In the genomic region with DNA sequence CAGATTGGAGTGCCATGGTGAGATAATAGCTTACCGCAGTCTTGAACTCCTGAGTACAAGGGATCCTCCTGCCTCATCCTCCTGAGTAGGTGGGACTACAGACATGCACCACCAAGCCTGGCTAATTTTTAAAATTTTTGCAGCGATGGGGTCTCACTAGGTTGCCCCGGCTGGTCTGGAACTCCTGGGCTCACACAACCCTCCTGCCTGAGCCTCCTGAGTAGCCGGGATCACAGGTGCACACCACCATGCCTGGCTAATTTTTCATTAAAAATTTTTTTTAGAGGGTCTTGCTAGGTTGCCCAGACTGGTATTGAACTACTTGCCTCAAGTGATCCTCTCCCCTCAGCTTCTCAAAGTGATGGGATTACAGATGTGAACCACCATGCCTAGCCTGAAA, we compare ENCODE assay signal across 18 cellular contexts. TPM values are rescaled to one million over a fixed set of nuclear protein-coding genes. Genes with fewer than 3 reads are reported as not detected.
DNase-seq lines count a peak whose midpoint lies in the region; ATAC-seq and TF ChIP-seq lines count a peak whose summit lies in the region.
"Had no signal": no experiment of that assay in that cellular context is flagged by ENCODE, and none has a peak within 500 bp of the region (broad histone marks: within the 10 kb centered on the region; RNA-seq: fewer than 3 reads in every experiment).

No MANE protein-coding gene starts in this region.

- no TSS peak for BruUV-seq in PC-3 (replicated peaks; lab: Mats Ljungman, UMichigan)

- H3K9me3 Mint-ChIP-seq in brain (no peaks in the 10 kb centered on the region), neural progenitor cell (no peaks in the 10 kb centered on the region)
- H3K9me3 Mint-ChIP-seq: H9 had no signal

- CTCF ChIA-PET in PC-3 (lab: Charles Lee) = interaction anchor here (0.7 kb wide), 1 partner anchor 16 kb away, joined by 3 read pairs; no protein-coding TSS in a partner anchor

- DNase-seq in PC-3 = no peak
- DNase-seq in neural progenitor cell (ENCODE audit: low spot score) = no peak
- no peak for DNase-seq in NCI-H1048 (lab: John Stamatoyannopoulos, UW)
- no peak for DNase-seq in SHP77 (lab: John Stamatoyannopoulos, UW)
- DNase-seq: CD4-positive, CD25-positive, alpha-beta regulatory T cell; DMS153; H9; NCI-H1105 treated with DMSO at 0.1 percent for 48 hours; NCI-H1694; NCI-H2107; NCI-H2227 treated with DMSO at 0.1 percent for 48 hours; NCI-H510A treated with DMSO at 0.1 percent for 48 hours; NCI-H82; Right ventricle myocardium superior had no signal

- H3F3A ChIP-seq in PC-3 (ENCODE audit: low read length, unreplicated experiment) = no peaks in the 10 kb centered on the region
- no peaks in the 10 kb centered on the region for H3F3A ChIP-seq in neural progenitor cell (ENCODE audit: low read depth)

- no peaks in the 10 kb centered on the region for H3K9me2 ChIP-seq in PC-3 (replicated peaks; ENCODE audit: low read length)

- H3K27ac ChIP-seq in PC-3 (ENCODE audit: low read length) (peak overlapping the region; percentile 83), neural progenitor cell (no peak overlapping the region)
- H3K27ac ChIP-seq: SK-N-MC had no signal

- H3K27ac Mint-ChIP-seq in brain = peak overlapping the region in 3 of 5 experiments; percentile 71 to 97 (median 91)
- H3K27ac Mint-ChIP-seq in neural progenitor cell = no peak overlapping the region
- H3K27ac Mint-ChIP-seq: CD4-positive, CD25-positive, alpha-beta regulatory T cell had no signal

- H3K36me3 Mint-ChIP-seq in brain (no peaks in the 10 kb centered on the region), neural progenitor cell (no peaks in the 10 kb centered on the region)
- H3K36me3 Mint-ChIP-seq: CD4-positive, CD25-positive, alpha-beta regulatory T cell had no signal

- H3K4me2 ChIP-seq in PC-3 (ENCODE audit: low read length) = peak overlapping the region; percentile 80
- H3K4me2 ChIP-seq in neural progenitor cell = no peak overlapping the region

- intact Hi-C loops in PC-3 (cut with micrococcal nuclease) = loop anchor here (1.0 to 10.0 kb wide), 4 partner anchors 31 to 789 kb away; partner anchors contain the start of gene NAPG

- H2AFZ ChIP-seq in PC-3 (ENCODE audit: low read length) (no peak overlapping the region), neural progenitor cell (replicated peaks) (no peak overlapping the region)

- ATAC-seq in PC-3 (no peak), HG02623 (IDR thresholded peaks at IDR 0.05; ENCODE audit: unreplicated experiment) (no peak), HG02610 (IDR thresholded peaks at IDR 0.05; ENCODE audit: unreplicated experiment) (no peak)

- no peaks in the 10 kb centered on the region for H4K20me1 ChIP-seq in PC-3 (ENCODE audit: low read length)
- no peaks in the 10 kb centered on the region for H4K20me1 ChIP-seq in neural progenitor cell (ENCODE audit: low read depth)

- H3K27me3 ChIP-seq in PC-3 (ENCODE audit: low read length) (no peaks in the 10 kb centered on the region), neural progenitor cell (no peaks in the 10 kb centered on the region)

- H3K9ac ChIP-seq in PC-3 (ENCODE audit: low read length) (peak overlapping the region; percentile 52; the same call in 1 of the 2 replicates), neural progenitor cell (no peak overlapping the region)

- H3K27me3 Mint-ChIP-seq in brain (no peaks in the 10 kb centered on the region), neural progenitor cell (ENCODE audit: insufficient read depth, low read depth) (peaks cover 3% of the 10 kb centered on the region)

- TF ChIP-seq CTCF in PC-3 (conservative IDR thresholded peaks at IDR 0.05; ENCODE audit: low read depth, low read length) (no peak), brain (conservative IDR thresholded peaks at IDR 0.05) (no peak), neural progenitor cell (IDR thresholded peaks at IDR 0.05) (no peak)

- POLR2A ChIA-PET in PC-3 (lab: Charles Lee; ENCODE audit: unreplicated experiment) = no interaction called here

- H3K79me2 ChIP-seq in PC-3 (ENCODE audit: low read length) (no peaks in the 10 kb centered on the region), neural progenitor cell (ENCODE audit: low read depth) (no peaks in the 10 kb centered on the region)

- H3K4me1 Mint-ChIP-seq in brain (peaks cover 80% of the 10 kb centered on the region), neural progenitor cell (peaks cover 40% of the 10 kb centered on the region)
- H3K4me1 Mint-ChIP-seq: CD4-positive, CD25-positive, alpha-beta regulatory T cell had no signal

- H3K4me3 ChIP-seq in PC-3 (ENCODE audit: low read length) (no peak overlapping the region), neural progenitor cell (no peak overlapping the region)
- H3K4me3 ChIP-seq: SK-N-MC had no signal

- no peaks in the 10 kb centered on the region for H3K36me3 ChIP-seq in PC-3 (ENCODE audit: low read depth, low read length)
- H3K36me3 ChIP-seq in neural progenitor cell = no peaks in the 10 kb centered on the region

- H3K9me3 ChIP-seq in PC-3 (ENCODE audit: low read length) (no peaks in the 10 kb centered on the region), neural progenitor cell (ENCODE audit: low read depth) (no peaks in the 10 kb centered on the region)

- H3K4me3 Mint-ChIP-seq in brain = peak overlapping the region in 1 of 5 experiments; percentile 69
- H3K4me3 Mint-ChIP-seq in neural progenitor cell = peak overlapping the region; percentile 50
- H3K4me3 Mint-ChIP-seq: CD4-positive, CD25-positive, alpha-beta regulatory T cell; H9 had no signal

- H3K4me1 ChIP-seq in PC-3 (ENCODE audit: insufficient read depth, low read length) (peaks cover 52% of the 10 kb centered on the region), neural progenitor cell (no peaks in the 10 kb centered on the region)

RNA-seq across cellular contexts. Expression of gene RAB31, which starts 27.8 kb away (rescaled TPM):
- total RNA-seq in PC-3 (2014; rRNA removed) (1.7 and 3.8 TPM in 2 replicates), neural progenitor cell (ENCODE audit: low replicate concordance) (4.6 and 5.0 TPM in 2 replicates)
- polyA plus RNA-seq in brain (ENCODE audit: insufficient read depth, low read depth, low replicate concordance) = 28.7 TPM
